ENCODE assay signal across 1 cellular context in genomic region chr12:74537707-74538385, GRCh38.
TF ChIP-seq lines count a peak whose summit lies in the region.

Gene ATXN7L3B (plus strand): TSS chr12:74537835. CDS start chr12:74538113, 278 bp downstream.

TF ChIP-seq in K562, 482 proteins besides CTCF, POLR2A, EP300 and RAD21 (continued from another document and continues in another):
- TF ChIP-seq HOMEZ (CRISPR knock-in tag; IDR thresholded peaks at IDR 0.05) (no peak), ZNF436 (CRISPR knock-in tag; IDR thresholded peaks at IDR 0.05) (0 out of 2 replicates have a peak, but pooled peaks have one; percentile 17), DACH1 (IDR thresholded peaks at IDR 0.05; ENCODE audit: partially characterized antibody) (no peak), ZNF124 (CRISPR knock-in tag; IDR thresholded peaks at IDR 0.05) (no peak), SMARCB1 (IDR thresholded peaks at IDR 0.05; ENCODE audit: insufficient read length, low read depth) (no peak), NONO (IDR thresholded peaks at IDR 0.05; ENCODE audit: low read depth in 2 of 2, low read length in 1 of 2) (no peak), VEZF1 (CRISPR knock-in tag; IDR thresholded peaks at IDR 0.05) (peak; percentile 88), TCFL5 (CRISPR knock-in tag; conservative IDR thresholded peaks at IDR 0.05) (no peak), ZNF121 (CRISPR knock-in tag; conservative IDR thresholded peaks at IDR 0.05) (no peak), GATAD2B (IDR thresholded peaks at IDR 0.05; ENCODE audit: borderline replicate concordance) (no peak), BRD9 (IDR thresholded peaks at IDR 0.05; ENCODE audit: low read depth, partially characterized antibody) (no peak), POLR2AphosphoS5 (IDR thresholded peaks at IDR 0.05; ENCODE audit: control insufficient read depth, insufficient read depth, low read depth, low read length) (peak; percentile 84), ZNF407 (IDR thresholded peaks at IDR 0.05; ENCODE audit: low read depth) (no peak), ZBTB26 (CRISPR knock-in tag; IDR thresholded peaks at IDR 0.05) (no peak), SNRNP70 (optimal IDR thresholded peaks at IDR 0.05; ENCODE audit: low read depth, low read length) (no peak), E4F1 (CRISPR knock-in tag; IDR thresholded peaks at IDR 0.05; ENCODE audit: borderline replicate concordance) (no peak), ID3 (CRISPR knock-in tag; IDR thresholded peaks at IDR 0.05) (no peak), ID3 (tag; IDR thresholded peaks at IDR 0.05) (no peak), CSDE1 (IDR thresholded peaks at IDR 0.05) (no peak), ZNF551 (CRISPR knock-in tag; IDR thresholded peaks at IDR 0.05) (no peak), ZNF717 (CRISPR knock-in tag; IDR thresholded peaks at IDR 0.05) (no peak), PCBP2 (IDR thresholded peaks at IDR 0.05; ENCODE audit: low read depth, low read length, poor library complexity, severe bottlenecking) (no peak), CEBPB (tag; IDR thresholded peaks at IDR 0.05) (no peak), ZNF584 (CRISPR knock-in tag; IDR thresholded peaks at IDR 0.05; ENCODE audit: low read depth) (no peak), C11orf30 (IDR thresholded peaks at IDR 0.05; ENCODE audit: low read depth) (peak; percentile 42; the same call in 1 of the 2 replicates), ZNF785 (CRISPR knock-in tag; IDR thresholded peaks at IDR 0.05) (no peak), MBD1 (CRISPR knock-in tag; IDR thresholded peaks at IDR 0.05) (no peak), RNF2 (IDR thresholded peaks at IDR 0.05) (no peak; the same call in 1 of the 2 replicates), FOS (IDR thresholded peaks at IDR 0.05; ENCODE audit: extremely low read depth, insufficient read length) (no peak), ZNF282 (CRISPR knock-in tag; IDR thresholded peaks at IDR 0.05) (no peak), BRD4 (IDR thresholded peaks at IDR 0.05) (peak; percentile 97), WHSC1 (IDR thresholded peaks at IDR 0.05; ENCODE audit: low read length) (no peak), KDM5B (IDR thresholded peaks at IDR 0.05; ENCODE audit: insufficient replicate concordance, low read depth, low read length) (peak; percentile 79), FOXK1 (CRISPR knock-in tag; IDR thresholded peaks at IDR 0.05; ENCODE audit: borderline replicate concordance) (no peak), DMBX1 (CRISPR knock-in tag; IDR thresholded peaks at IDR 0.05; ENCODE audit: borderline replicate concordance) (no peak), ZNF583 (CRISPR knock-in tag; IDR thresholded peaks at IDR 0.05) (no peak), STAG1 (CRISPR knock-in tag; IDR thresholded peaks at IDR 0.05; ENCODE audit: borderline replicate concordance) (no peak), HINFP (tag; conservative IDR thresholded peaks at IDR 0.05; ENCODE audit: low read depth) (0 out of 2 replicates have a peak, but pooled peaks have one; percentile 32), STAT5A (IDR thresholded peaks at IDR 0.05; ENCODE audit: borderline replicate concordance, low read length) (no peak), ZFP91 (CRISPR knock-in tag; IDR thresholded peaks at IDR 0.05) (no peak)
